Comparison of ENCODE assay signal across 1 cellular context in the genomic region with DNA sequence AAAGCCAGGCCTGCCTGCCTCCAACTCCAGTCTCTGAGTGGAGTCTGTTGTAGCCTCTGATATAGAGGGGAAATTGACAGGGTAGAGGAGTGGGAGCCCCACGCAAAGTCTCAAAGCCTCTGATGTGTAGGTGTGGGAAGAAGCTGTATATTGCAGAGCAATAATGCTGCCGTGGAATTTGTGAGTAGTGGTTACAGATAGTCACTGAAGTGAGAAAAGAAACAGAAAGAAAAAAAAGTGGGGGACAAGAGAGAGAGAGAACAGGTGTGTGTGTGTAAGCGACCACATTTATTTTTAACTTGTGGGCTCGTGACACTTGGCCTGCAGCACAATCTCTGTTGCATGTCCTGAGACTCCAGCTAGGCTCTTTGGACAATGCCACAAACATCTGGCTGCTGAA.
TF ChIP-seq lines count a peak whose summit lies in the region.

No MANE protein-coding gene starts in this region.

TF ChIP-seq in GM12878, 131 proteins besides CTCF, POLR2A, EP300 and RAD21 (continued from another document):
- TF ChIP-seq, protein P1, sequence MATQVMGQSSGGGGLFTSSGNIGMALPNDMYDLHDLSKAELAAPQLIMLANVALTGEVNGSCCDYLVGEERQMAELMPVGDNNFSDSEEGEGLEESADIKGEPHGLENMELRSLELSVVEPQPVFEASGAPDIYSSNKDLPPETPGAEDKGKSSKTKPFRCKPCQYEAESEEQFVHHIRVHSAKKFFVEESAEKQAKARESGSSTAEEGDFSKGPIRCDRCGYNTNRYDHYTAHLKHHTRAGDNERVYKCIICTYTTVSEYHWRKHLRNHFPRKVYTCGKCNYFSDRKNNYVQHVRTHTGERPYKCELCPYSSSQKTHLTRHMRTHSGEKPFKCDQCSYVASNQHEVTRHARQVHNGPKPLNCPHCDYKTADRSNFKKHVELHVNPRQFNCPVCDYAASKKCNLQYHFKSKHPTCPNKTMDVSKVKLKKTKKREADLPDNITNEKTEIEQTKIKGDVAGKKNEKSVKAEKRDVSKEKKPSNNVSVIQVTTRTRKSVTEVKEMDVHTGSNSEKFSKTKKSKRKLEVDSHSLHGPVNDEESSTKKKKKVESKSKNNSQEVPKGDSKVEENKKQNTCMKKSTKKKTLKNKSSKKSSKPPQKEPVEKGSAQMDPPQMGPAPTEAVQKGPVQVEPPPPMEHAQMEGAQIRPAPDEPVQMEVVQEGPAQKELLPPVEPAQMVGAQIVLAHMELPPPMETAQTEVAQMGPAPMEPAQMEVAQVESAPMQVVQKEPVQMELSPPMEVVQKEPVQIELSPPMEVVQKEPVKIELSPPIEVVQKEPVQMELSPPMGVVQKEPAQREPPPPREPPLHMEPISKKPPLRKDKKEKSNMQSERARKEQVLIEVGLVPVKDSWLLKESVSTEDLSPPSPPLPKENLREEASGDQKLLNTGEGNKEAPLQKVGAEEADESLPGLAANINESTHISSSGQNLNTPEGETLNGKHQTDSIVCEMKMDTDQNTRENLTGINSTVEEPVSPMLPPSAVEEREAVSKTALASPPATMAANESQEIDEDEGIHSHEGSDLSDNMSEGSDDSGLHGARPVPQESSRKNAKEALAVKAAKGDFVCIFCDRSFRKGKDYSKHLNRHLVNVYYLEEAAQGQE (IDR thresholded peaks at IDR 0.05; ENCODE audit: low read depth, low read length) = no peak
- TF ChIP-seq MYC (IDR thresholded peaks at IDR 0.05; ENCODE audit: insufficient read depth, insufficient read length, insufficient replicate concordance, low read length, severe bottlenecking) (no peak), SUZ12 (IDR thresholded peaks at IDR 0.05; ENCODE audit: unreplicated experiment) (no peak), TBL1XR1 (IDR thresholded peaks at IDR 0.05; ENCODE audit: low read depth, low read length) (peak; percentile 57), RELA (IDR thresholded peaks at IDR 0.05; ENCODE audit: borderline replicate concordance, partially characterized antibody) (no peak), SUPT20H (IDR thresholded peaks at IDR 0.05; ENCODE audit: borderline replicate concordance, control insufficient read depth, low read depth, low read length) (no peak), CBX5 (IDR thresholded peaks at IDR 0.05; ENCODE audit: low read depth) (peak; percentile 93), YY1 (IDR thresholded peaks at IDR 0.05; ENCODE audit: low read depth, low read length) (no peak), SIX5 (IDR thresholded peaks at IDR 0.05; ENCODE audit: low read depth, low read length, severe bottlenecking) (no peak), TCF3 (IDR thresholded peaks at IDR 0.05; ENCODE audit: borderline replicate concordance, insufficient read depth, low read depth, low read length) (peak; percentile 95)
- TF ChIP-seq, protein P2, sequence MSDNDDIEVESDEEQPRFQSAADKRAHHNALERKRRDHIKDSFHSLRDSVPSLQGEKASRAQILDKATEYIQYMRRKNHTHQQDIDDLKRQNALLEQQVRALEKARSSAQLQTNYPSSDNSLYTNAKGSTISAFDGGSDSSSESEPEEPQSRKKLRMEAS (IDR thresholded peaks at IDR 0.05; ENCODE audit: low read depth, low read length) = no peak
- TF ChIP-seq, protein P3, sequence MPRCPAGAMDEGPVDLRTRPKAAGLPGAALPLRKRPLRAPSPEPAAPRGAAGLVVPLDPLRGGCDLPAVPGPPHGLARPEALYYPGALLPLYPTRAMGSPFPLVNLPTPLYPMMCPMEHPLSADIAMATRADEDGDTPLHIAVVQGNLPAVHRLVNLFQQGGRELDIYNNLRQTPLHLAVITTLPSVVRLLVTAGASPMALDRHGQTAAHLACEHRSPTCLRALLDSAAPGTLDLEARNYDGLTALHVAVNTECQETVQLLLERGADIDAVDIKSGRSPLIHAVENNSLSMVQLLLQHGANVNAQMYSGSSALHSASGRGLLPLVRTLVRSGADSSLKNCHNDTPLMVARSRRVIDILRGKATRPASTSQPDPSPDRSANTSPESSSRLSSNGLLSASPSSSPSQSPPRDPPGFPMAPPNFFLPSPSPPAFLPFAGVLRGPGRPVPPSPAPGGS (IDR thresholded peaks at IDR 0.05; ENCODE audit: borderline replicate concordance, insufficient read depth, low read depth, low read length, poor library complexity, severe bottlenecking) = no peak
- TF ChIP-seq, protein P4, sequence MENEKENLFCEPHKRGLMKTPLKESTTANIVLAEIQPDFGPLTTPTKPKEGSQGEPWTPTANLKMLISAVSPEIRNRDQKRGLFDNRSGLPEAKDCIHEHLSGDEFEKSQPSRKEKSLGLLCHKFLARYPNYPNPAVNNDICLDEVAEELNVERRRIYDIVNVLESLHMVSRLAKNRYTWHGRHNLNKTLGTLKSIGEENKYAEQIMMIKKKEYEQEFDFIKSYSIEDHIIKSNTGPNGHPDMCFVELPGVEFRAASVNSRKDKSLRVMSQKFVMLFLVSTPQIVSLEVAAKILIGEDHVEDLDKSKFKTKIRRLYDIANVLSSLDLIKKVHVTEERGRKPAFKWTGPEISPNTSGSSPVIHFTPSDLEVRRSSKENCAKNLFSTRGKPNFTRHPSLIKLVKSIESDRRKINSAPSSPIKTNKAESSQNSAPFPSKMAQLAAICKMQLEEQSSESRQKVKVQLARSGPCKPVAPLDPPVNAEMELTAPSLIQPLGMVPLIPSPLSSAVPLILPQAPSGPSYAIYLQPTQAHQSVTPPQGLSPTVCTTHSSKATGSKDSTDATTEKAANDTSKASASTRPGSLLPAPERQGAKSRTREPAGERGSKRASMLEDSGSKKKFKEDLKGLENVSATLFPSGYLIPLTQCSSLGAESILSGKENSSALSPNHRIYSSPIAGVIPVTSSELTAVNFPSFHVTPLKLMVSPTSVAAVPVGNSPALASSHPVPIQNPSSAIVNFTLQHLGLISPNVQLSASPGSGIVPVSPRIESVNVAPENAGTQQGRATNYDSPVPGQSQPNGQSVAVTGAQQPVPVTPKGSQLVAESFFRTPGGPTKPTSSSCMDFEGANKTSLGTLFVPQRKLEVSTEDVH (IDR thresholded peaks at IDR 0.05; ENCODE audit: low read depth, partially characterized antibody) = no peak
